In the genomic region with DNA sequence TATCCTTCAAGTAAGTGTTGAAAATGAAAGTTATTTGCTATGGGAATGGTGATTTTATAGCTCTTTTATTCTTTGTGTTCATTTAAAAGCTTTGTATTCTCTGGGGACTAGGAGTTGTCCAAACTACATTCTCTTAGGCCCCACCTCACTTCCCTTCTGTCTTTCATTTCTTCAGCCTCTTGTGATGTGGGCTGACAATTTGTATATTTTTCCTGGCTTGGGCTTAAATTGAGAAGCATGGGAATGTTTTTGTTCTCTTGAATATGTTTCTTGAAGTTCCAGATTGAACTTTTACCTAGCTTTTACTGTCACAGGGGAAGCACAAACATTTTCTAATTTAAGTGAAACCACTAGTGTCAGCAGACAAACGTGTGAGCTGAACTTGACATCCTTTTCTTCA, we compare ENCODE assay signal across 19 cellular contexts. TPM values are rescaled to one million over a fixed set of nuclear protein-coding genes. Genes with fewer than 3 reads are reported as not detected.
DNase-seq lines count a peak whose midpoint lies in the region; ATAC-seq and TF ChIP-seq lines count a peak whose summit lies in the region.
"Had no signal": no experiment of that assay in that cellular context is flagged by ENCODE, and none has a peak within 500 bp of the region (broad histone marks: within the 10 kb centered on the region; RNA-seq: fewer than 3 reads in every experiment).

No MANE protein-coding gene starts in this region.

- CTCF ChIA-PET in MCF 10A (lab: Yijun Ruan, JAX): no interaction called here

- TF ChIP-seq POLR2A in breast epithelium (IDR thresholded peaks at IDR 0.05) (no peak), tibial nerve (IDR thresholded peaks at IDR 0.05) (no peak)

- H2AFZ ChIP-seq in mesenchymal stem cell (ENCODE audit: low read depth, low read length): no peak overlapping the region

- H3K9ac ChIP-seq in mesenchymal stem cell (ENCODE audit: low read length): peak overlapping the region; percentile 76

- H3K27me3 ChIP-seq in breast epithelium (no peaks in the 10 kb centered on the region), mesenchymal stem cell (ENCODE audit: control insufficient read depth in 1 of 2, insufficient read depth in 1 of 2, low read length in 2 of 2) (no peaks in the 10 kb centered on the region), tibial nerve (no peaks in the 10 kb centered on the region)

- no peak overlapping the region for H3K4ac ChIP-seq in mesenchymal stem cell (ENCODE audit: low read depth in 1 of 2, low read length in 2 of 2)

- H3K36me3 ChIP-seq in breast epithelium (no peaks in the 10 kb centered on the region), mesenchymal stem cell (ENCODE audit: control insufficient read depth in 1 of 2, insufficient read depth in 2 of 2, low read depth in 1 of 2, low read length in 2 of 2) (peaks cover 0 to 3% of the 10 kb centered on the region in 2 experiments), tibial nerve (peaks cover 0 to 24% (median 0%) of the 10 kb centered on the region in 3 donors)

- H2BK5ac ChIP-seq in mesenchymal stem cell (ENCODE audit: low read depth, low read length, poor library complexity, severe bottlenecking): no peak overlapping the region

- TF ChIP-seq CTCF in breast epithelium (IDR thresholded peaks at IDR 0.05) (no peak), MCF 10A (IDR thresholded peaks at IDR 0.05; ENCODE audit: unreplicated experiment) (no peak), choroid plexus epithelial cell (conservative IDR thresholded peaks at IDR 0.05; ENCODE audit: low read depth, low read length) (no peak), tibial nerve (IDR thresholded peaks at IDR 0.05) (no peak), nephron progenitor cell (IDR thresholded peaks at IDR 0.05) (no peak)

- H3K79me1 ChIP-seq in mesenchymal stem cell (replicated peaks; ENCODE audit: low read length, poor library complexity, severe bottlenecking): peaks cover 2% of the 10 kb centered on the region

- H3K27ac Mint-ChIP-seq in MCF 10A (ENCODE audit: low read depth, unreplicated experiment) (no peak overlapping the region), nephron progenitor cell (no peak overlapping the region)
- H3K27ac Mint-ChIP-seq: activated CD4-positive, alpha-beta memory T cell treated with anti-CD3 and anti-CD28 coated beads, Interleukin-2, amount 10 ng/mL, durations not matched to agents 7 days and 5 days; activated naive CD8-positive, alpha-beta T cell treated with anti-CD3 and anti-CD28 coated beads, Interleukin-2, amount 10 ng/mL, durations not matched to agents 7 days and 5 days had no signal

- intact Hi-C loops in breast epithelium (cut with DNase I; ENCODE audit: low total_unique reads) (no loop called here), MCF 10A (cut with micrococcal nuclease) (no loop called here)

- BruUV-seq in MCF 10A (replicated peaks; lab: Mats Ljungman, UMichigan): no TSS peak

- H3K9me3 ChIP-seq in breast epithelium (no peaks in the 10 kb centered on the region), mesenchymal stem cell (ENCODE audit: control insufficient read depth, low read length) (no peaks in the 10 kb centered on the region), tibial nerve (no peaks in the 10 kb centered on the region)
- H3K9me3 ChIP-seq: thoracic aorta had no signal

- no peak overlapping the region for H3K18ac ChIP-seq in mesenchymal stem cell (ENCODE audit: low read depth in 1 of 2, low read length in 2 of 2)

- H3K23ac ChIP-seq in mesenchymal stem cell (ENCODE audit: low read length in 2 of 2): no peak overlapping the region

- no peaks in the 10 kb centered on the region for H3K4me1 Mint-ChIP-seq in MCF 10A (ENCODE audit: insufficient read depth, unreplicated experiment)
- H3K4me1 Mint-ChIP-seq in nephron progenitor cell: peaks cover 4% of the 10 kb centered on the region

- H4K91ac ChIP-seq in mesenchymal stem cell (ENCODE audit: low read length): no peak overlapping the region

- no peak overlapping the region for H2BK120ac ChIP-seq in mesenchymal stem cell (ENCODE audit: low read depth, low read length)

- H3K27ac ChIP-seq in breast epithelium (peak overlapping the region; percentile 9 to 13), mesenchymal stem cell (ENCODE audit: low read length, poor library complexity, severe bottlenecking) (no peak overlapping the region), tibial nerve (peak overlapping the region in 3 of 4 donors; percentile 28 to 74 (median 70))
- H3K27ac ChIP-seq: 22Rv1, C4-2B, thoracic aorta, VCaP had no signal

- no peak overlapping the region for H2AK5ac ChIP-seq in mesenchymal stem cell (ENCODE audit: low read length, severe bottlenecking)

- TF ChIP-seq EP300 in tibial nerve (IDR thresholded peaks at IDR 0.05): no peak

- H3K4me1 ChIP-seq in breast epithelium (no peaks in the 10 kb centered on the region), mesenchymal stem cell (ENCODE audit: control insufficient read depth, insufficient read depth, low read depth, low read length) (no peaks in the 10 kb centered on the region), tibial nerve (peaks cover 0 to 16% (median 0%) of the 10 kb centered on the region in 4 donors)

- POLR2A ChIA-PET in MCF 10A (lab: Yijun Ruan, JAX): no interaction called here

- no peak overlapping the region for H2BK15ac ChIP-seq in mesenchymal stem cell (ENCODE audit: low read depth, poor library complexity, severe bottlenecking)

- H3K36me3 Mint-ChIP-seq in MCF 10A (ENCODE audit: insufficient read depth, unreplicated experiment): no peaks in the 10 kb centered on the region
- peaks cover 18% of the 10 kb centered on the region for H3K36me3 Mint-ChIP-seq in nephron progenitor cell (ENCODE audit: low read depth)

- H3K27me3 Mint-ChIP-seq in MCF 10A (ENCODE audit: insufficient read depth, unreplicated experiment): no peaks in the 10 kb centered on the region
- H3K27me3 Mint-ChIP-seq in nephron progenitor cell (ENCODE audit: low read depth, poor library complexity): no peaks in the 10 kb centered on the region
- H3K27me3 Mint-ChIP-seq: activated CD4-positive, alpha-beta memory T cell treated with anti-CD3 and anti-CD28 coated beads, Interleukin-2, amount 10 ng/mL, durations not matched to agents 7 days and 5 days; activated naive CD8-positive, alpha-beta T cell treated with anti-CD3 and anti-CD28 coated beads, Interleukin-2, amount 10 ng/mL, durations not matched to agents 7 days and 5 days had no signal

- 54% methylated on average over 1 of the region's 1 CpG for WGBS in mesenchymal stem cell
- 26 to 31% methylated on average over 1 of the region's 1 CpG for WGBS in tibial nerve, 2 donors

- H3K9me3 Mint-ChIP-seq in MCF 10A (ENCODE audit: unreplicated experiment) (no peaks in the 10 kb centered on the region), nephron progenitor cell (peaks cover 8% of the 10 kb centered on the region)
- H3K9me3 Mint-ChIP-seq: activated CD4-positive, alpha-beta memory T cell treated with anti-CD3 and anti-CD28 coated beads, Interleukin-2, amount 10 ng/mL, durations not matched to agents 7 days and 5 days; activated naive CD8-positive, alpha-beta T cell treated with anti-CD3 and anti-CD28 coated beads, Interleukin-2, amount 10 ng/mL, durations not matched to agents 7 days and 5 days had no signal

- H3K4me2 ChIP-seq in mesenchymal stem cell (ENCODE audit: low read length, poor library complexity, severe bottlenecking): no peak overlapping the region

- H4K8ac ChIP-seq in mesenchymal stem cell (ENCODE audit: low read length): no peak overlapping the region

- no peak overlapping the region for H3K4me3 ChIP-seq in breast epithelium
- H3K4me3 ChIP-seq in choroid plexus epithelial cell (ENCODE audit: low read depth, low read length): no peak overlapping the region
- H3K4me3 ChIP-seq in mesenchymal stem cell (ENCODE audit: insufficient read depth in 1 of 2, low read depth in 1 of 2, low read length in 2 of 2): peak overlapping the region in 1 of 2 experiments; percentile 45
- H3K4me3 ChIP-seq in tibial nerve: no peak overlapping the region
- H3K4me3 ChIP-seq: coronary artery, skin epidermis, thoracic aorta had no signal

- DNase-seq in breast epithelium (ENCODE audit: low spot score in 2 of 2) (no peak), MCF 10A (ENCODE audit: unreplicated experiment) (no peak), choroid plexus epithelial cell (ENCODE audit: low read depth) (peak; percentile 76), mesenchymal stem cell (no peak), tibial nerve (ENCODE audit: low spot score in 2 of 2) (no peak), nephron progenitor cell (no peak), NK-92 (lab: John Stamatoyannopoulos, UW; ENCODE audit: unreplicated experiment) (no peak)
- DNase-seq: activated CD4-positive, alpha-beta memory T cell treated with anti-CD3 and anti-CD28 coated beads, Interleukin-2, amount 10 ng/mL, durations not matched to agents 7 days and 5 days; activated naive CD8-positive, alpha-beta T cell treated with anti-CD3 and anti-CD28 coated beads, Interleukin-2, amount 10 ng/mL, durations not matched to agents 7 days and 5 days; GF-D8; NCI-H1930; NCI-H446 treated with DMSO at 0.1 percent for 48 hours had no signal

- no peak overlapping the region for H3K14ac ChIP-seq in mesenchymal stem cell (ENCODE audit: low read length in 2 of 2)

- no peak for ATAC-seq in GM18870 (IDR thresholded peaks at IDR 0.05; ENCODE audit: unreplicated experiment)

- H3K4me3 Mint-ChIP-seq in MCF 10A (ENCODE audit: unreplicated experiment): no peak overlapping the region
- H3K4me3 Mint-ChIP-seq in nephron progenitor cell: no peak overlapping the region
- H3K4me3 Mint-ChIP-seq: activated CD4-positive, alpha-beta memory T cell treated with anti-CD3 and anti-CD28 coated beads, Interleukin-2, amount 10 ng/mL, durations not matched to agents 7 days and 5 days; activated naive CD8-positive, alpha-beta T cell treated with anti-CD3 and anti-CD28 coated beads, Interleukin-2, amount 10 ng/mL, durations not matched to agents 7 days and 5 days had no signal

- no peak overlapping the region for H2BK12ac ChIP-seq in mesenchymal stem cell (ENCODE audit: low read length in 2 of 2)

RNA-seq across cellular contexts. Expression of a gene that starts 27.9 kb away (rescaled TPM):
- total RNA-seq in breast epithelium: 10 to 100 TPM; 27.4 to 49.5 (median 43.6) TPM
- 5.1 and 7.2 TPM in 2 replicates for total RNA-seq in MCF 10A (2022)
- 8.6 TPM for polyA plus RNA-seq in mesenchymal stem cell (2013, experiment 1 of 2)
- polyA plus RNA-seq in mesenchymal stem cell (2013, experiment 2 of 2): 8.4 TPM
- total RNA-seq in tibial nerve: 10 to 100 TPM; 22.0 to 72.5 (median 35.9) TPM

RNA-seq across cellular contexts. Expression of a gene that starts 48.1 kb away (rescaled TPM):
- 10 to 100 TPM in 2 of 3 donors, 1 to 10 TPM in 1; 8.5 to 17.0 (median 13.4) TPM for total RNA-seq in breast epithelium
- total RNA-seq in MCF 10A (2022): 29.1 and 32.1 TPM in 2 replicates
- polyA plus RNA-seq in mesenchymal stem cell (2013, experiment 1 of 2): 25.9 TPM
- polyA plus RNA-seq in mesenchymal stem cell (2013, experiment 2 of 2): 26.1 TPM
- total RNA-seq in tibial nerve: 10 to 100 TPM in 3 of 4 donors, 1 to 10 TPM in 1; 7.5 to 22.9 (median 16.9) TPM
